ENCODE assay signal across 24 cellular contexts in genomic region chr2:229087843-229088520, GRCh38.
DNase-seq lines count a peak whose midpoint lies in the region; ATAC-seq and TF ChIP-seq lines count a peak whose summit lies in the region.
"Had no signal": no experiment of that assay in that cellular context is flagged by ENCODE, and none has a peak within 500 bp of the region (broad histone marks: within the 10 kb centered on the region; RNA-seq: fewer than 3 reads in every experiment).

No MANE protein-coding gene starts in this region.

- intact Hi-C loops in heart left ventricle (cut with DNase I) = no loop called here
- intact Hi-C loops in gastrocnemius medialis (cut with DNase I; ENCODE audit: low total_unique reads) = no loop called here

- TF ChIP-seq POLR2A in heart left ventricle (IDR thresholded peaks at IDR 0.05) = no peak
- no peak for TF ChIP-seq POLR2A in gastrocnemius medialis (IDR thresholded peaks at IDR 0.05)

- no peaks in the 10 kb centered on the region for H3K27me3 ChIP-seq in Loucy (ENCODE audit: insufficient read depth, low read length, poor library complexity, severe bottlenecking)
- no peaks in the 10 kb centered on the region for H3K27me3 ChIP-seq in heart left ventricle
- H3K27me3 ChIP-seq in gastrocnemius medialis = no peaks in the 10 kb centered on the region

- H3K27ac ChIP-seq in SK-N-MC = peak overlapping the region; percentile 96
- H3K27ac ChIP-seq in heart left ventricle = peak overlapping the region in 4 of 12 donors; percentile 21 to 45 (median 32)
- peak overlapping the region in 2 of 4 donors; percentile 53 to 73 for H3K27ac ChIP-seq in gastrocnemius medialis
- H3K27ac ChIP-seq: C4-2B had no signal

- no peaks in the 10 kb centered on the region for H3K36me3 ChIP-seq in Loucy (ENCODE audit: insufficient read depth, low read length)
- H3K36me3 ChIP-seq in SK-N-MC (ENCODE audit: insufficient read depth, low read length) = no peaks in the 10 kb centered on the region
- no peaks in the 10 kb centered on the region for H3K36me3 ChIP-seq in heart left ventricle
- H3K36me3 ChIP-seq in gastrocnemius medialis = no peaks in the 10 kb centered on the region

- peaks cover 54% of the 10 kb centered on the region for H3K4me1 ChIP-seq in Loucy (ENCODE audit: insufficient read depth, low read length, poor library complexity, severe bottlenecking)
- peaks cover 0 to 49% (median 17%) of the 10 kb centered on the region in 12 donors for H3K4me1 ChIP-seq in heart left ventricle
- peaks cover 0 to 32% of the 10 kb centered on the region in 2 donors for H3K4me1 ChIP-seq in gastrocnemius medialis

- TF ChIP-seq CTCF in Loucy (conservative IDR thresholded peaks at IDR 0.05; ENCODE audit: low read length) = no peak
- TF ChIP-seq CTCF in heart left ventricle (IDR thresholded peaks at IDR 0.05) = no peak
- no peak for TF ChIP-seq CTCF in gastrocnemius medialis (IDR thresholded peaks at IDR 0.05 in 4 of 5, conservative IDR thresholded peaks at IDR 0.05 in 1 of 5)

- in situ Hi-C loops in gastrocnemius medialis (cut with MboI; ENCODE audit: low sequenced_read_pairs in 4 of 4) = no loop called here

- no peaks in the 10 kb centered on the region for H3K9me3 ChIP-seq in Loucy (ENCODE audit: insufficient read depth, low read depth, low read length)
- no peaks in the 10 kb centered on the region for H3K9me3 ChIP-seq in SK-N-MC (ENCODE audit: low read depth, low read length)
- no peaks in the 10 kb centered on the region for H3K9me3 ChIP-seq in heart left ventricle
- no peaks in the 10 kb centered on the region for H3K9me3 ChIP-seq in gastrocnemius medialis

- ATAC-seq in heart left ventricle (peak; percentile 48 to 64 (median 52)), gastrocnemius medialis (peak; percentile 75 to 77), HG03196 (IDR thresholded peaks at IDR 0.05; ENCODE audit: unreplicated experiment) (no peak), left lobe of liver (no peak)
- ATAC-seq: activated CD8-positive, alpha-beta T cell treated with anti-CD3 and anti-CD28 coated beads for 36 hours; GM12878; naive thymus-derived CD4-positive, alpha-beta T cell; PC-3 had no signal

- H3K4me2 ChIP-seq in Loucy (ENCODE audit: low read depth, low read length, poor library complexity, severe bottlenecking) = peak overlapping the region; percentile 58

- H3K9ac ChIP-seq in Loucy (ENCODE audit: low read depth, low read length, poor library complexity, severe bottlenecking) = peak overlapping the region; percentile 68
- H3K9ac ChIP-seq in SK-N-MC (ENCODE audit: insufficient read length) = peak overlapping the region; percentile 62

- no peaks in the 10 kb centered on the region for H3K79me2 ChIP-seq in Loucy (ENCODE audit: insufficient read depth, low read length)

- DNase-seq in SK-N-MC (ENCODE audit: low read depth, low spot score) (no peak), heart left ventricle (no peak), gastrocnemius medialis (peak in 1 of 2 donors; percentile 38), germinal center (ENCODE audit: low spot score) (no peak), left lobe of liver (ENCODE audit: low spot score) (no peak)
- no peak for DNase-seq in stimulated activated CD4-positive, alpha-beta T cell treated with anti-CD3 and anti-CD28 coated beads, Interleukin-4, amount 100 ng/mL, for 24 hours
- DNase-seq: activated CD4-positive, CD25-positive, alpha-beta regulatory T cell treated with anti-CD3 and anti-CD28 coated beads, Interleukin-2, amount 50 U/mL, for 72 hours; activated CD8-positive, alpha-beta T cell treated with anti-CD3 and anti-CD28 coated beads for 36 hours; activated effector memory CD4-positive, alpha-beta T cell treated with Interleukin-2 at 50 U/mL for 16 hours; Calu3; cortex of kidney; DND-41; H7; naive thymus-derived CD4-positive, alpha-beta T cell; NCI-H1105 treated with DMSO at 0.1 percent for 48 hours; NCI-H2029 treated with DMSO at 0.1 percent for 48 hours; occipital lobe; PC-3; stimulated activated CD4-positive, alpha-beta T cell treated with anti-CD3 and anti-CD28 coated beads, Interleukin-4, amount 100 ng/mL, for 4 hours; stimulated activated naive CD4-positive, alpha-beta T cell treated with Interleukin-2 at 50 U/mL for 16 hours had no signal

- H3K4me3 ChIP-seq in Loucy (ENCODE audit: low read length, poor library complexity, severe bottlenecking) (no peak overlapping the region), SK-N-MC (peak overlapping the region; percentile 56), heart left ventricle (no peak overlapping the region), gastrocnemius medialis (no peak overlapping the region)
- H3K4me3 ChIP-seq: GM12878 had no signal

- H3K9me2 ChIP-seq in Loucy (replicated peaks; ENCODE audit: low read depth, low read length) = no peaks in the 10 kb centered on the region

- H4K20me1 ChIP-seq in Loucy (ENCODE audit: insufficient read depth, low read length, poor library complexity, severe bottlenecking) = no peaks in the 10 kb centered on the region

- peaks cover 10% of the 10 kb centered on the region; the same call in 1 of the 2 replicates for H3F3A ChIP-seq in Loucy (ENCODE audit: low read depth)

- WGBS in heart left ventricle, 4 donors = 53 to 66% (median 56%) methylated on average over 6 of the region's 6 CpGs

- H2AFZ ChIP-seq in Loucy (ENCODE audit: low read length) = peak overlapping the region; percentile 2; the same call in 1 of the 2 replicates

Comparison
In these comparisons a context has a peak if more than half of its experiments do, and no peak if none do; other contexts are left out.
1. ATAC-seq: peak in heart left ventricle (4 of 4) and gastrocnemius medialis (2 of 2); none in HG03196 (single experiment) and left lobe of liver (single experiment).